Comparison of ENCODE assay signal across 1 cellular context in genomic region chr11:95923730-95924413, GRCh38.
TF ChIP-seq lines count a peak whose summit lies in the region.

Gene MTMR2, minus strand, starts transcription at chr11:95924107. Its CDS starts 153 bp downstream, at chr11:95923954.

TF ChIP-seq in HepG2, 621 proteins besides CTCF, POLR2A, EP300 and RAD21 (continued from another document and continues in another):
- TF ChIP-seq, protein P1, sequence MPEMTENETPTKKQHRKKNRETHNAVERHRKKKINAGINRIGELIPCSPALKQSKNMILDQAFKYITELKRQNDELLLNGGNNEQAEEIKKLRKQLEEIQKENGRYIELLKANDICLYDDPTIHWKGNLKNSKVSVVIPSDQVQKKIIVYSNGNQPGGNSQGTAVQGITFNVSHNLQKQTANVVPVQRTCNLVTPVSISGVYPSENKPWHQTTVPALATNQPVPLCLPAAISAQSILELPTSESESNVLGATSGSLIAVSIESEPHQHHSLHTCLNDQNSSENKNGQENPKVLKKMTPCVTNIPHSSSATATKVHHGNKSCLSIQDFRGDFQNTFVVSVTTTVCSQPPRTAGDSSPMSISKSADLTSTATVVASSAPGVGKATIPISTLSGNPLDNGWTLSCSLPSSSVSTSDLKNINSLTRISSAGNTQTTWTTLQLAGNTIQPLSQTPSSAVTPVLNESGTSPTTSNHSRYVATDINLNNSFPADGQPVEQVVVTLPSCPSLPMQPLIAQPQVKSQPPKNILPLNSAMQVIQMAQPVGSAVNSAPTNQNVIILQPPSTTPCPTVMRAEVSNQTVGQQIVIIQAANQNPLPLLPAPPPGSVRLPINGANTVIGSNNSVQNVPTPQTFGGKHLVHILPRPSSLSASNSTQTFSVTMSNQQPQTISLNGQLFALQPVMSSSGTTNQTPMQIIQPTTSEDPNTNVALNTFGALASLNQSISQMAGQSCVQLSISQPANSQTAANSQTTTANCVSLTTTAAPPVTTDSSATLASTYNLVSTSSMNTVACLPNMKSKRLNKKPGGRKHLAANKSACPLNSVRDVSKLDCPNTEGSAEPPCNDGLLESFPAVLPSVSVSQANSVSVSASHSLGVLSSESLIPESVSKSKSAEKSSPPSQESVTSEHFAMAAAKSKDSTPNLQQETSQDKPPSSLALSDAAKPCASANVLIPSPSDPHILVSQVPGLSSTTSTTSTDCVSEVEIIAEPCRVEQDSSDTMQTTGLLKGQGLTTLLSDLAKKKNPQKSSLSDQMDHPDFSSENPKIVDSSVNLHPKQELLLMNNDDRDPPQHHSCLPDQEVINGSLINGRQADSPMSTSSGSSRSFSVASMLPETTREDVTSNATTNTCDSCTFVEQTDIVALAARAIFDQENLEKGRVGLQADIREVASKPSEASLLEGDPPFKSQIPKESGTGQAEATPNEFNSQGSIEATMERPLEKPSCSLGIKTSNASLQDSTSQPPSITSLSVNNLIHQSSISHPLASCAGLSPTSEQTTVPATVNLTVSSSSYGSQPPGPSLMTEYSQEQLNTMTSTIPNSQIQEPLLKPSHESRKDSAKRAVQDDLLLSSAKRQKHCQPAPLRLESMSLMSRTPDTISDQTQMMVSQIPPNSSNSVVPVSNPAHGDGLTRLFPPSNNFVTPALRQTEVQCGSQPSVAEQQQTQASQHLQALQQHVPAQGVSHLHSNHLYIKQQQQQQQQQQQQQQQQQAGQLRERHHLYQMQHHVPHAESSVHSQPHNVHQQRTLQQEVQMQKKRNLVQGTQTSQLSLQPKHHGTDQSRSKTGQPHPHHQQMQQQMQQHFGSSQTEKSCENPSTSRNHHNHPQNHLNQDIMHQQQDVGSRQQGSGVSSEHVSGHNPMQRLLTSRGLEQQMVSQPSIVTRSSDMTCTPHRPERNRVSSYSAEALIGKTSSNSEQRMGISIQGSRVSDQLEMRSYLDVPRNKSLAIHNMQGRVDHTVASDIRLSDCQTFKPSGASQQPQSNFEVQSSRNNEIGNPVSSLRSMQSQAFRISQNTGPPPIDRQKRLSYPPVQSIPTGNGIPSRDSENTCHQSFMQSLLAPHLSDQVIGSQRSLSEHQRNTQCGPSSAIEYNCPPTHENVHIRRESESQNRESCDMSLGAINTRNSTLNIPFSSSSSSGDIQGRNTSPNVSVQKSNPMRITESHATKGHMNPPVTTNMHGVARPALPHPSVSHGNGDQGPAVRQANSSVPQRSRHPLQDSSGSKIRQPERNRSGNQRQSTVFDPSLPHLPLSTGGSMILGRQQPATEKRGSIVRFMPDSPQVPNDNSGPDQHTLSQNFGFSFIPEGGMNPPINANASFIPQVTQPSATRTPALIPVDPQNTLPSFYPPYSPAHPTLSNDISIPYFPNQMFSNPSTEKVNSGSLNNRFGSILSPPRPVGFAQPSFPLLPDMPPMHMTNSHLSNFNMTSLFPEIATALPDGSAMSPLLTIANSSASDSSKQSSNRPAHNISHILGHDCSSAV (CRISPR knock-in tag; IDR thresholded peaks at IDR 0.05; ENCODE audit: borderline replicate concordance) = peak; percentile 94; the same call in 1 of the 2 replicates
- no peak for TF ChIP-seq TIGD3 (CRISPR knock-in tag; IDR thresholded peaks at IDR 0.05; ENCODE audit: borderline replicate concordance)
- TF ChIP-seq ADNP (CRISPR knock-in tag; IDR thresholded peaks at IDR 0.05) = no peak
- no peak; the same call in 1 of the 2 replicates for TF ChIP-seq ZNF263 (CRISPR knock-in tag; IDR thresholded peaks at IDR 0.05)
- TF ChIP-seq, protein P2, sequence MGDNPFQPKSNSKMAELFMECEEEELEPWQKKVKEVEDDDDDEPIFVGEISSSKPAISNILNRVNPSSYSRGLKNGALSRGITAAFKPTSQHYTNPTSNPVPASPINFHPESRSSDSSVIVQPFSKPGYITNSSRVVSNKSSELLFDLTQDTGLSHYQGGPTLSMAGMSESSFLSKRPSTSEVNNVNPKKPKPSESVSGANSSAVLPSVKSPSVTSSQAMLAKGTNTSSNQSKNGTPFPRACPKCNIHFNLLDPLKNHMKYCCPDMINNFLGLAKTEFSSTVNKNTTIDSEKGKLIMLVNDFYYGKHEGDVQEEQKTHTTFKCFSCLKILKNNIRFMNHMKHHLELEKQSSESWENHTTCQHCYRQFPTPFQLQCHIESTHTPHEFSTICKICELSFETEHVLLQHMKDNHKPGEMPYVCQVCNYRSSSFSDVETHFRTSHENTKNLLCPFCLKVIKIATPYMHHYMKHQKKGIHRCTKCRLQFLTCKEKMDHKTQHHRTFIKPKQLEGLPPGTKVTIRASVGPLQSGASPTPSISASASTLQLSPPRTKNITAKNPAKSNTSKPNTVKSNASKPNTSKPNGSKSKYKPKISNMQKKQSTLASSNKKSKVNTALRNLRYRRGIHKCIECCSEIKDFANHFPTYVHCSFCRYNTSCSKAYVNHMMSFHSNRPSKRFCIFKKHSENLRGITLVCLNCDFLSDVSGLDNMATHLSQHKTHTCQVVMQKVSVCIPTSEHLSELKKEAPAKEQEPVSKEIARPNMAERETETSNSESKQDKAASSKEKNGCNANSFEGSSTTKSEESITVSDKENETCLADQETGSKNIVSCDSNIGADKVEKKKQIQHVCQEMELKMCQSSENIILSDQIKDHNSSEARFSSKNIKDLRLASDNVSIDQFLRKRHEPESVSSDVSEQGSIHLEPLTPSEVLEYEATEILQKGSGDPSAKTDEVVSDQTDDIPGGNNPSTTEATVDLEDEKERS (CRISPR knock-in tag; IDR thresholded peaks at IDR 0.05) = peak; percentile 85; the same call in 1 of the 2 replicates
- TF ChIP-seq, protein P3, sequence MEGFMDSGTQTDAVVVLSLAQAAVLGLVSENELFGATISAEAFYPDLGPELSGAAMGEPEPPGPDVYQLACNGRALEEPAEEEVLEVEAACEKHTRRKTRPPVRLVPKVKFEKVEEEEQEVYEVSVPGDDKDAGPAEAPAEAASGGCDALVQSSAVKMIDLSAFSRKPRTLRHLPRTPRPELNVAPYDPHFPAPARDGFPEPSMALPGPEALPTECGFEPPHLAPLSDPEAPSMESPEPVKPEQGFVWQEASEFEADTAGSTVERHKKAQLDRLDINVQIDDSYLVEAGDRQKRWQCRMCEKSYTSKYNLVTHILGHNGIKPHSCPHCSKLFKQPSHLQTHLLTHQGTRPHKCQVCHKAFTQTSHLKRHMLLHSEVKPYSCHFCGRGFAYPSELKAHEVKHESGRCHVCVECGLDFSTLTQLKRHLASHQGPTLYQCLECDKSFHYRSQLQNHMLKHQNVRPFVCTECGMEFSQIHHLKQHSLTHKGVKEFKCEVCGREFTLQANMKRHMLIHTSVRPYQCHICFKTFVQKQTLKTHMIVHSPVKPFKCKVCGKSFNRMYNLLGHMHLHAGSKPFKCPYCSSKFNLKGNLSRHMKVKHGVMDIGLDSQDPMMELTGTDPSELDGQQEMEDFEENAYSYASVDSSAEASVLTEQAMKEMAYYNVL (CRISPR knock-in tag; IDR thresholded peaks at IDR 0.05; ENCODE audit: borderline replicate concordance) = peak; percentile 86
- TF ChIP-seq TBX2 (CRISPR knock-in tag; IDR thresholded peaks at IDR 0.05; ENCODE audit: borderline replicate concordance) = peak; percentile 90
- peak; percentile 87 for TF ChIP-seq MED8 (CRISPR knock-in tag; IDR thresholded peaks at IDR 0.05; ENCODE audit: insufficient replicate concordance)
- TF ChIP-seq FOSL1 (CRISPR knock-in tag; IDR thresholded peaks at IDR 0.05; ENCODE audit: borderline replicate concordance) = no peak
- peak; percentile 37 to 92; a peak in 2 of 4 replicates for TF ChIP-seq KLF16 (CRISPR knock-in tag; IDR thresholded peaks at IDR 0.05)
- TF ChIP-seq SCMH1 (CRISPR knock-in tag; IDR thresholded peaks at IDR 0.05; ENCODE audit: borderline replicate concordance) = no peak
- TF ChIP-seq ZNF12 (CRISPR knock-in tag; IDR thresholded peaks at IDR 0.05) = no peak
- TF ChIP-seq ZNF124 (CRISPR knock-in tag; IDR thresholded peaks at IDR 0.05) = peak; percentile 57; the same call in 1 of the 2 replicates
- peak; percentile 66; the same call in 1 of the 2 replicates for TF ChIP-seq ZNF274 (CRISPR knock-in tag; IDR thresholded peaks at IDR 0.05)
- TF ChIP-seq ARID5B (CRISPR knock-in tag; IDR thresholded peaks at IDR 0.05) = peak; percentile 63
- TF ChIP-seq ZBTB7B (CRISPR knock-in tag; IDR thresholded peaks at IDR 0.05) = peak; percentile 92
- TF ChIP-seq ZBTB7A (CRISPR knock-in tag; IDR thresholded peaks at IDR 0.05) = peak; percentile 82
- TF ChIP-seq ZNF558 (CRISPR knock-in tag; IDR thresholded peaks at IDR 0.05; ENCODE audit: borderline replicate concordance) = 0 out of 2 replicates have a peak, but pooled peaks have one; percentile 32
- TF ChIP-seq BORCS8-MEF2B (CRISPR knock-in tag; IDR thresholded peaks at IDR 0.05) = peak; percentile 77; the same call in 1 of the 2 replicates
- no peak for TF ChIP-seq PAWR (CRISPR knock-in tag; IDR thresholded peaks at IDR 0.05; ENCODE audit: borderline replicate concordance)
- TF ChIP-seq, protein P4, sequence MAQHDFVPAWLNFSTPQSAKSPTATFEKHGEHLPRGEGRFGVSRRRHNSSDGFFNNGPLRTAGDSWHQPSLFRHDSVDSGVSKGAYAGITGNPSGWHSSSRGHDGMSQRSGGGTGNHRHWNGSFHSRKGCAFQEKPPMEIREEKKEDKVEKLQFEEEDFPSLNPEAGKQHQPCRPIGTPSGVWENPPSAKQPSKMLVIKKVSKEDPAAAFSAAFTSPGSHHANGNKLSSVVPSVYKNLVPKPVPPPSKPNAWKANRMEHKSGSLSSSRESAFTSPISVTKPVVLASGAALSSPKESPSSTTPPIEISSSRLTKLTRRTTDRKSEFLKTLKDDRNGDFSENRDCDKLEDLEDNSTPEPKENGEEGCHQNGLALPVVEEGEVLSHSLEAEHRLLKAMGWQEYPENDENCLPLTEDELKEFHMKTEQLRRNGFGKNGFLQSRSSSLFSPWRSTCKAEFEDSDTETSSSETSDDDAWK (CRISPR knock-in tag; IDR thresholded peaks at IDR 0.05) = no peak
- TF ChIP-seq ZNF609 (CRISPR knock-in tag; IDR thresholded peaks at IDR 0.05; ENCODE audit: borderline replicate concordance) = 0 out of 2 replicates have a peak, but pooled peaks have one; percentile 56
- TF ChIP-seq NFIB (CRISPR knock-in tag; IDR thresholded peaks at IDR 0.05; ENCODE audit: borderline replicate concordance) = no peak
- no peak for TF ChIP-seq ZNF468 (CRISPR knock-in tag; IDR thresholded peaks at IDR 0.05)
- no peak for TF ChIP-seq EZH2 (conservative IDR thresholded peaks at IDR 0.05; ENCODE audit: low read depth, low read length)
- no peak for TF ChIP-seq U2AF2 (IDR thresholded peaks at IDR 0.05; ENCODE audit: low read depth, low read length)
- no peak for TF ChIP-seq SMARCC2 (IDR thresholded peaks at IDR 0.05)
- TF ChIP-seq FLYWCH1 (CRISPR knock-in tag; IDR thresholded peaks at IDR 0.05) = peak; percentile 46; the same call in 1 of the 2 replicates
- peak; percentile 95 for TF ChIP-seq POLR2AphosphoS5 (IDR thresholded peaks at IDR 0.05; ENCODE audit: low read depth, low read length)
- TF ChIP-seq SATB2 (CRISPR knock-in tag; IDR thresholded peaks at IDR 0.05) = peak; percentile 90
